ENCODE assay signal across 15 cellular contexts in the genomic region with DNA sequence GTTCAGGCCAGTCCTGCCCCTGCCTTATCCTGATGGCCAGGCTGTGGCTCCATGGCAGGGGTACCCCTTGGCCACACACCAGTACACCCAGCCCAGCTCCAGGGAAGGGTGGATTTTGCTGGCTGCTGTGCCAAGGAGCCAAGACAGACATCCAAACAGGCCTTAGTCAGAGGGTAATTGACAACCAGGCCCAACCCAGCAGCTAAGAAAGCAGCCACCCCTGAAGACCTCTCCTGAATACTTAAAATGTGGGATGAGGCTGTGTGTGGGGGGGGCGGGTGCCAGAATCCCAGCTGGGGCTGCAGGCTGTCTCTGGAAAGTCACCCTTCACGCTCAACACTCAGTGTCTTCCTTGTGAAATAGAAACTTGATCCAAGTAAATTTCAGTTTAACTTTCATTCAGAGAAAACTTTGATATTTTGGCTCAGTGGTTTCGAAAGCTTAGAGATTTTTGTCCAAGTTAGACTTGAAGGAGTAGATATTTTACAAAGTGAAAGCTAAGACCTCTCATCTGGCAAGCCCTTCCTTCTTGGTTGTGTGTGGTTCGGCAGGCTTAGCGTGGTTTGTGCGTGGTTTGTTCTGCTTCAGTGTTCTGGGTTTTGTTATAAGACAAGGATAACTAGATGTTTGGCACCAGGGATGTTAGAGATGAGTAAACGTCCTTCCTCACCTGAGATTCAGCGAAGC. TPM values are rescaled to one million over a fixed set of nuclear protein-coding genes. Genes with fewer than 3 reads are reported as not detected.
DNase-seq lines count a peak whose midpoint lies in the region; ATAC-seq and TF ChIP-seq lines count a peak whose summit lies in the region.
"Had no signal": no experiment of that assay in that cellular context is flagged by ENCODE, and none has a peak within 500 bp of the region (broad histone marks: within the 10 kb centered on the region; RNA-seq: fewer than 3 reads in every experiment).

No MANE protein-coding gene starts in this region.

- H3K36me3 ChIP-seq in Loucy (ENCODE audit: insufficient read depth, low read length) (no peaks in the 10 kb centered on the region), esophagus muscularis mucosa (peaks cover 0 to 20% (median 8%) of the 10 kb centered on the region in 4 donors), gastrocnemius medialis (no peaks in the 10 kb centered on the region)

- peak overlapping the region; percentile 42; the same call in 1 of the 2 replicates for H2AFZ ChIP-seq in Loucy (ENCODE audit: low read length)
- H2AFZ ChIP-seq: parathyroid adenoma had no signal

- H3K4me2 ChIP-seq in Loucy (ENCODE audit: low read depth, low read length, poor library complexity, severe bottlenecking): peak overlapping the region; percentile 48

- no peak for TF ChIP-seq EP300 in esophagus muscularis mucosa (IDR thresholded peaks at IDR 0.05)

- H3K9me3 ChIP-seq in Loucy (ENCODE audit: insufficient read depth, low read depth, low read length) (no peaks in the 10 kb centered on the region), esophagus muscularis mucosa (no peaks in the 10 kb centered on the region), gastrocnemius medialis (no peaks in the 10 kb centered on the region)

- no peaks in the 10 kb centered on the region for H3K79me2 ChIP-seq in Loucy (ENCODE audit: insufficient read depth, low read length)
- H3K79me2 ChIP-seq: parathyroid adenoma had no signal

- peak; percentile 14 for DNase-seq in G401 (ENCODE audit: low spot score)
- no peak for DNase-seq in esophagus muscularis mucosa (ENCODE audit: extremely low spot score)
- no peak for DNase-seq in sciatic nerve (ENCODE audit: low spot score)
- no peak for DNase-seq in activated naive CD4-positive, alpha-beta T cell treated with anti-CD3 and anti-CD28 coated beads, Interleukin-2, amount 10 ng/mL, durations not matched to agents 7 days and 5 days
- DNase-seq in NOMO-1 treated with dmso at 0.1 percent for 144 hours (lab: John Stamatoyannopoulos, UW; ENCODE audit: unreplicated experiment): no peak
- no peak for DNase-seq in gastrocnemius medialis
- DNase-seq: activated T-cell treated with anti-CD3 and anti-CD28 coated beads, Interleukin-2, amount 50 U/mL, for 4 hours; GF-D8; NCI-H510A treated with DMSO at 0.1 percent for 48 hours had no signal

- WGBS in esophagus muscularis mucosa: 58% methylated on average over 8 of the region's 8 CpGs

- H3K27ac ChIP-seq in esophagus muscularis mucosa (replicated peaks in 1 of 4) (peak overlapping the region; percentile 44 to 76 (median 61)), gastrocnemius medialis (no peak overlapping the region)
- H3K27ac ChIP-seq: parathyroid adenoma had no signal

- peak overlapping the region; percentile 33 for H3K4me3 ChIP-seq in Loucy (ENCODE audit: low read length, poor library complexity, severe bottlenecking)
- peak overlapping the region; percentile 21 to 36 (median 26) for H3K4me3 ChIP-seq in esophagus muscularis mucosa
- no peak overlapping the region for H3K4me3 ChIP-seq in gastrocnemius medialis

- H3K9me2 ChIP-seq in Loucy (replicated peaks; ENCODE audit: low read depth, low read length): no peaks in the 10 kb centered on the region

- no peak overlapping the region for H3K4me3 Mint-ChIP-seq in activated naive CD4-positive, alpha-beta T cell treated with anti-CD3 and anti-CD28 coated beads, Interleukin-2, amount 10 ng/mL, durations not matched to agents 7 days and 5 days
- H3K4me3 Mint-ChIP-seq: activated T-cell treated with anti-CD3 and anti-CD28 coated beads, Interleukin-2, amount 50 U/mL, for 4 hours; dendritic cell treated with granulocyte-macrophage colony-stimulating factor and Interleukin-4, amounts not matched to agents 40 ng/mL and 50 ng/mL, for 4 days; T-helper 1 cell treated with Interleukin-12 subunit alpha and Interleukin-12 subunit beta and Interleukin-4 antibody, amounts not matched to agents 30 μg/mL and 1 μg/mL, for 36 hours had no signal

- H3K27ac Mint-ChIP-seq in activated naive CD4-positive, alpha-beta T cell treated with anti-CD3 and anti-CD28 coated beads, Interleukin-2, amount 10 ng/mL, durations not matched to agents 7 days and 5 days: no peak overlapping the region
- H3K27ac Mint-ChIP-seq: dendritic cell treated with granulocyte-macrophage colony-stimulating factor and Interleukin-4, amounts not matched to agents 40 ng/mL and 50 ng/mL, for 4 days; T-helper 1 cell treated with Interleukin-12 subunit alpha and Interleukin-12 subunit beta and Interleukin-4 antibody, amounts not matched to agents 30 μg/mL and 1 μg/mL, for 36 hours had no signal

- H3K4me1 ChIP-seq in Loucy (ENCODE audit: insufficient read depth, low read length, poor library complexity, severe bottlenecking) (peaks cover 43% of the 10 kb centered on the region), esophagus muscularis mucosa (peaks cover 29 to 68% (median 62%) of the 10 kb centered on the region in 4 donors), gastrocnemius medialis (peaks cover 8 to 23% of the 10 kb centered on the region in 2 donors)
- H3K4me1 ChIP-seq: parathyroid adenoma had no signal

- no peak overlapping the region for H3K9ac ChIP-seq in Loucy (ENCODE audit: low read depth, low read length, poor library complexity, severe bottlenecking)
- H3K9ac ChIP-seq: parathyroid adenoma had no signal

- in situ Hi-C loops in G401 (cut with HindIII; ENCODE audit: low sequenced_read_pairs): no loop called here
- in situ Hi-C loops in gastrocnemius medialis (cut with MboI; ENCODE audit: low sequenced_read_pairs in 4 of 4): no loop called here

- H3K27me3 ChIP-seq in Loucy (ENCODE audit: insufficient read depth, low read length, poor library complexity, severe bottlenecking) (no peaks in the 10 kb centered on the region), esophagus muscularis mucosa (peaks cover 0 to 14% (median 3%) of the 10 kb centered on the region in 4 donors), gastrocnemius medialis (peaks cover 48 to 57% (median 51%) of the 10 kb centered on the region in 3 donors)

- peaks cover 94% of the 10 kb centered on the region for H3K27me3 Mint-ChIP-seq in activated naive CD4-positive, alpha-beta T cell treated with anti-CD3 and anti-CD28 coated beads, Interleukin-2, amount 10 ng/mL, durations not matched to agents 7 days and 5 days

- H3K9me3 Mint-ChIP-seq in activated naive CD4-positive, alpha-beta T cell treated with anti-CD3 and anti-CD28 coated beads, Interleukin-2, amount 10 ng/mL, durations not matched to agents 7 days and 5 days: peaks cover 2% of the 10 kb centered on the region
- H3K9me3 Mint-ChIP-seq: activated T-cell treated with anti-CD3 and anti-CD28 coated beads, Interleukin-2, amount 50 U/mL, for 4 hours; dendritic cell treated with granulocyte-macrophage colony-stimulating factor and Interleukin-4, amounts not matched to agents 40 ng/mL and 50 ng/mL, for 4 days; T-helper 1 cell treated with Interleukin-12 subunit alpha and Interleukin-12 subunit beta and Interleukin-4 antibody, amounts not matched to agents 30 μg/mL and 1 μg/mL, for 36 hours had no signal

- peak; percentile 11 for ATAC-seq in sciatic nerve
- ATAC-seq in gastrocnemius medialis: no peak
- no peak for ATAC-seq in GM21723 (IDR thresholded peaks at IDR 0.05; ENCODE audit: unreplicated experiment)
- ATAC-seq: activated T-cell treated with anti-CD3 and anti-CD28 coated beads, Interleukin-2, amount 50 U/mL, for 4 hours had no signal

- intact Hi-C loops in esophagus muscularis mucosa (cut with DNase I) (no loop called here), sciatic nerve (cut with DNase I) (no loop called here), gastrocnemius medialis (cut with DNase I; ENCODE audit: low total_unique reads) (no loop called here)

- no peaks in the 10 kb centered on the region for H3K36me3 Mint-ChIP-seq in activated naive CD4-positive, alpha-beta T cell treated with anti-CD3 and anti-CD28 coated beads, Interleukin-2, amount 10 ng/mL, durations not matched to agents 7 days and 5 days

- peaks cover 41% of the 10 kb centered on the region for H3K4me1 Mint-ChIP-seq in activated naive CD4-positive, alpha-beta T cell treated with anti-CD3 and anti-CD28 coated beads, Interleukin-2, amount 10 ng/mL, durations not matched to agents 7 days and 5 days

- H3F3A ChIP-seq in Loucy (ENCODE audit: low read depth): 0 out of 2 replicates have a peak, but pooled peaks cover 3% of the 10 kb centered on the region

- TF ChIP-seq POLR2A in esophagus muscularis mucosa (IDR thresholded peaks at IDR 0.05; ENCODE audit: low read depth) (no peak), gastrocnemius medialis (IDR thresholded peaks at IDR 0.05) (no peak)

- H4K20me1 ChIP-seq in Loucy (ENCODE audit: insufficient read depth, low read length, poor library complexity, severe bottlenecking): no peaks in the 10 kb centered on the region

- CTCF ChIA-PET in activated naive CD4-positive, alpha-beta T cell treated with anti-CD3 and anti-CD28 coated beads, Interleukin-2, amount 10 ng/mL, durations not matched to agents 7 days and 5 days (lab: Charles Lee): no interaction called here

- TF ChIP-seq CTCF in Loucy (conservative IDR thresholded peaks at IDR 0.05; ENCODE audit: low read length) (no peak), esophagus muscularis mucosa (IDR thresholded peaks at IDR 0.05) (no peak), gastrocnemius medialis (IDR thresholded peaks at IDR 0.05 in 4 of 5, conservative IDR thresholded peaks at IDR 0.05 in 1 of 5) (no peak)

RNA-seq across cellular contexts. Expression of gene PAPLN, which starts 5.1 kb away (rescaled TPM):
- not detected in 2 replicates for total RNA-seq in G401 (2014; rRNA removed; shearing (Covaris generic))
- total RNA-seq in esophagus muscularis mucosa (10 to 100 TPM; 12.0 to 43.5 (median 24.1) TPM), sciatic nerve (115 TPM), gastrocnemius medialis (1 to 10 TPM; 1.9 to 5.0 (median 2.5) TPM)
- total RNA-seq: HepG2 had no signal

Comparison
In these comparisons a context has a peak if more than half of its experiments do, and no peak if none do; other contexts are left out.
1. H3K4me3 ChIP-seq: peak in Loucy (single experiment) and esophagus muscularis mucosa (4 of 4); none in gastrocnemius medialis (0 of 4).
2. H3K27ac ChIP-seq: peak in esophagus muscularis mucosa (4 of 4); none in gastrocnemius medialis (0 of 4).